In genomic region chr9:6006968-6007769, GRCh38 we compare ENCODE assay signal across 8 cellular contexts. TPM values are rescaled to one million over a fixed set of nuclear protein-coding genes. Genes with fewer than 3 reads are reported as not detected.
DNase-seq lines count a peak whose midpoint lies in the region; ATAC-seq, FAIRE-seq and TF ChIP-seq lines count a peak whose summit lies in the region.

No MANE protein-coding gene starts in this region.

- no peak for TF ChIP-seq EP300 in A549 (IDR thresholded peaks at IDR 0.05)

- in situ Hi-C loops in T47D (cut with HindIII; ENCODE audit: low pct_unique_long_range_greater_than_20kb, low sequenced_read_pairs): no loop called here

- no peak for TF ChIP-seq POLR2A in A549 (IDR thresholded peaks at IDR 0.05; ENCODE audit: low read length)

- FAIRE-seq in A549 (lab: Jason Lieb, UNC) (no peak), small intestine (lab: Jason Lieb, UNC) (no peak)

- CTCF ChIA-PET in A549 (lab: Yijun Ruan, JAX): interaction anchor here (1.0 to 3.3 kb wide), 4 partner anchors 12 to 137 kb away, joined by 3 to 14 read pairs (median 5); no protein-coding TSS in a partner anchor

- POLR2A ChIA-PET in A549 (lab: Yijun Ruan, JAX): interaction anchor here (1.0 to 1.9 kb wide), 8 partner anchors 8 to 674 kb away, joined by 3 to 7 read pairs (median 6); partner anchors contain the start of genes ERMP1 and RANBP6

- no peaks in the 10 kb centered on the region for H3K36me3 ChIP-seq in small intestine (ENCODE audit: control insufficient read depth in 2 of 2, insufficient read depth in 2 of 2, low read length in 2 of 2)

- DNase-seq in A549 (ENCODE audit: low read depth in 1 of 2, low spot score in 1 of 2) (peak; percentile 75 to 93), NCI-H2196 (lab: John Stamatoyannopoulos, UW; ENCODE audit: unreplicated experiment) (peak; percentile 96), T47D (ENCODE audit: low read depth in 1 of 2, low spot score in 1 of 2) (peak; percentile 12 to 85), iPS-NIHi7 (ENCODE audit: extremely low spot score) (peak; percentile 87), small intestine (peak; percentile 91)

- WGBS in A549 (ENCODE audit: missing lambda C conversion rate): under 1% methylated on average over 53 of the region's 68 CpGs
- WGBS in small intestine, 3 donors: 1% methylated on average over 45 to 68 of the region's 68 CpGs

- H3K4me1 ChIP-seq in A549: peaks cover 18% of the 10 kb centered on the region; the same call in 2 of the 3 replicates
- H3K4me1 ChIP-seq in small intestine (ENCODE audit: control insufficient read depth in 2 of 2, insufficient read depth in 1 of 2, low read depth in 1 of 2, low read length in 1 of 2): no peaks in the 10 kb centered on the region

- TF ChIP-seq CTCF in A549 (IDR thresholded peaks at IDR 0.05) (no peak), VCaP (conservative IDR thresholded peaks at IDR 0.05) (no peak)

- ATAC-seq in A549: peak; percentile 89 to 96
- ATAC-seq in GM18867 (IDR thresholded peaks at IDR 0.05; ENCODE audit: unreplicated experiment): peak; percentile 72
- peak; percentile 72 for ATAC-seq in HG03103 (IDR thresholded peaks at IDR 0.05; ENCODE audit: low read depth, unreplicated experiment)

- peak overlapping the region; percentile 98 for H3K4me3 ChIP-seq in A549
- peak overlapping the region; percentile 82 to 85 for H3K4me3 ChIP-seq in small intestine (ENCODE audit: low read depth in 1 of 2, low read length in 2 of 2)

- H3K27me3 ChIP-seq in small intestine (ENCODE audit: control insufficient read depth in 2 of 2, insufficient read depth in 2 of 2, low read length in 2 of 2): no peaks in the 10 kb centered on the region

- no peak for TF ChIP-seq RAD21 in A549 (conservative IDR thresholded peaks at IDR 0.05 in 1 of 2, IDR thresholded peaks at IDR 0.05 in 1 of 2)

- H3K27ac ChIP-seq in A549 (peak overlapping the region; percentile 98), VCaP (peak overlapping the region; percentile 89), small intestine (ENCODE audit: low read depth in 1 of 2, low read length in 1 of 2) (peak overlapping the region; percentile 94 to 98)

- no peaks in the 10 kb centered on the region for H3K9me3 ChIP-seq in A549
- H3K9me3 ChIP-seq in small intestine (ENCODE audit: control insufficient read depth, low read depth): no peaks in the 10 kb centered on the region

- peak overlapping the region; percentile 90 for H3K4me2 ChIP-seq in A549

TF ChIP-seq in A549, 52 proteins besides CTCF, POLR2A, EP300 and RAD21:
- no peak for TF ChIP-seq TFCP2L1 (CRISPR knock-in tag; IDR thresholded peaks at IDR 0.05)
- TF ChIP-seq MAX (IDR thresholded peaks at IDR 0.05): peak; percentile 88
- no peak for TF ChIP-seq FOSB (CRISPR knock-in tag; IDR thresholded peaks at IDR 0.05)
- no peak for TF ChIP-seq ATOH8 (CRISPR knock-in tag; IDR thresholded peaks at IDR 0.05; ENCODE audit: low read depth)
- no peak for TF ChIP-seq FOXS1 (CRISPR knock-in tag; IDR thresholded peaks at IDR 0.05)
- no peak for TF ChIP-seq RARB (CRISPR knock-in tag; IDR thresholded peaks at IDR 0.05)
- TF ChIP-seq BHLHE40 (IDR thresholded peaks at IDR 0.05; ENCODE audit: low read depth, low read length): peak; percentile 53
- peak; percentile 54; the same call in 1 of the 2 replicates for TF ChIP-seq USF2 (IDR thresholded peaks at IDR 0.05)
- TF ChIP-seq CHD2 (IDR thresholded peaks at IDR 0.05; ENCODE audit: low read length, partially characterized antibody): no peak
- no peak for TF ChIP-seq CHD4 (IDR thresholded peaks at IDR 0.05; ENCODE audit: borderline replicate concordance)
- TF ChIP-seq SMC3 (IDR thresholded peaks at IDR 0.05): no peak
- TF ChIP-seq MYC (IDR thresholded peaks at IDR 0.05; ENCODE audit: borderline replicate concordance, low read length): 0 out of 2 replicates have a peak, but pooled peaks have one; percentile 26
- TF ChIP-seq MAFK (IDR thresholded peaks at IDR 0.05; ENCODE audit: partially characterized antibody): peak; percentile 48
- no peak for TF ChIP-seq FOSL2 (IDR thresholded peaks at IDR 0.05)
- no peak for TF ChIP-seq FOSL2 (CRISPR knock-in tag; IDR thresholded peaks at IDR 0.05)

RNA-seq across cellular contexts. Expression of gene RANBP6, which starts 8.3 kb away (rescaled TPM):
- polyA plus RNA-seq in A549 (2011; rRNA removed) (16.4 and 17.4 TPM in 2 replicates), A549 (2017; fragmentation: RNase III; extraction: RNeasy Plus Mini Kit Qiagen cat#74134 plus additional on column Dnase treatment) (19.3 to 22.7 TPM (median 19.6 TPM) in 3 replicates), small intestine (1 to 10 TPM; 2.7 to 5.9 (median 3.4) TPM)
- polyA plus RNA-seq in A549 (2012; cell fraction: cytosol; rRNA removed): 2.7 TPM in 2 replicates
- polyA plus RNA-seq in A549 (2012; cell fraction: nucleus; rRNA removed): 2.1 and 3.3 TPM in 2 replicates
- 7.1 and 8.1 TPM in 2 replicates for polyA minus RNA-seq in A549 (2011; rRNA and poly(A)+ RNA removed)

Comparison
In these comparisons a context has a peak if more than half of its experiments do, and no peak if none do; other contexts are left out.
1. Peak in every context shown above with its lines: DNase-seq, ATAC-seq, H3K4me3 ChIP-seq and H3K27ac ChIP-seq.